ENCODE assay signal across 23 cellular contexts in genomic region chr3:121757812-121758545, GRCh38.
"Had no signal": no experiment of that assay in that cellular context is flagged by ENCODE, and none has a peak within 500 bp of the region (broad histone marks: within the 10 kb centered on the region; RNA-seq: fewer than 3 reads in every experiment).

No MANE protein-coding gene starts in this region.

- H3K27ac Mint-ChIP-seq: activated CD4-positive, alpha-beta memory T cell treated with anti-CD3 and anti-CD28 coated beads for 36 hours; activated naive CD8-positive, alpha-beta T cell treated with anti-CD3 and anti-CD28 coated beads, Interleukin-2, amount 50 U/mL, for 24 hours; nephron progenitor cell; stimulated activated naive B cell treated with anti-CD40 and anti-IgM and Interleukin-4, amounts not matched to agents 10 μg/mL and 1 μg/mL and 100 μg/mL, for 72 hours had no signal

- H3K4me3 ChIP-seq: cardiac muscle cell, sigmoid colon, vagina had no signal

- H3K27ac ChIP-seq: cardiac muscle cell, foreskin keratinocyte, parathyroid adenoma, sigmoid colon, vagina had no signal

- H3K27me3 ChIP-seq: sigmoid colon, vagina had no signal

- H3K9me3 ChIP-seq: sigmoid colon, vagina had no signal

- H3K36me3 Mint-ChIP-seq: activated CD4-positive, alpha-beta memory T cell treated with anti-CD3 and anti-CD28 coated beads for 36 hours; stimulated activated naive B cell treated with anti-CD40 and anti-IgM and Interleukin-4, amounts not matched to agents 10 μg/mL and 1 μg/mL and 100 μg/mL, for 72 hours had no signal

- H2AFZ ChIP-seq: parathyroid adenoma had no signal

- H3K4me1 Mint-ChIP-seq: activated naive CD8-positive, alpha-beta T cell treated with anti-CD3 and anti-CD28 coated beads, Interleukin-2, amount 50 U/mL, for 24 hours; nephron progenitor cell had no signal

- H3K9ac ChIP-seq: parathyroid adenoma had no signal

- H3K27me3 Mint-ChIP-seq: activated CD4-positive, alpha-beta memory T cell treated with anti-CD3 and anti-CD28 coated beads for 36 hours; stimulated activated naive B cell treated with anti-CD40 and anti-IgM and Interleukin-4, amounts not matched to agents 10 μg/mL and 1 μg/mL and 100 μg/mL, for 72 hours had no signal

- DNase-seq: activated CD4-positive, alpha-beta memory T cell treated with anti-CD3 and anti-CD28 coated beads for 36 hours; activated CD4-positive, alpha-beta T cell treated with anti-CD3 and anti-CD28 coated beads for 4 hours; activated CD4-positive, CD25-positive, alpha-beta regulatory T cell; activated effector memory CD4-positive, alpha-beta T cell treated with anti-CD3 and anti-CD28 coated beads, Interleukin-2, amount 50 U/mL, for 16 hours; activated naive CD4-positive, alpha-beta T cell treated with anti-CD3 and anti-CD28 coated beads, Interleukin-2, amount 50 U/mL, for 16 hours; activated naive CD8-positive, alpha-beta T cell treated with anti-CD3 and anti-CD28 coated beads, Interleukin-2, amount 50 U/mL, for 24 hours; dermis blood vessel endothelial cell; effector memory CD4-positive, alpha-beta T cell; foreskin keratinocyte; hippocampal formation; kidney glomerular epithelial cell; midbrain; nucleus accumbens; sigmoid colon; stimulated activated CD4-positive, alpha-beta T cell treated with anti-CD3 and anti-CD28 coated beads, Interleukin-2, amount 100 ng/mL, for 48 hours; stimulated activated CD8-positive, alpha-beta memory T cell treated with anti-CD3 and anti-CD28 coated beads, Interleukin-4, amount 100 ng/mL, for 48 hours; stimulated activated naive B cell treated with anti-CD40 and anti-IgM and Interleukin-4, amounts not matched to agents 10 μg/mL and 1 μg/mL and 100 μg/mL, for 72 hours; T1000; trophoblast cell had no signal

- H3K4me3 Mint-ChIP-seq: activated CD4-positive, alpha-beta memory T cell treated with anti-CD3 and anti-CD28 coated beads for 36 hours; activated naive CD8-positive, alpha-beta T cell treated with anti-CD3 and anti-CD28 coated beads, Interleukin-2, amount 50 U/mL, for 24 hours; nephron progenitor cell; stimulated activated naive B cell treated with anti-CD40 and anti-IgM and Interleukin-4, amounts not matched to agents 10 μg/mL and 1 μg/mL and 100 μg/mL, for 72 hours had no signal

- H3K36me3 ChIP-seq: cardiac muscle cell, sigmoid colon, vagina had no signal

- H3K79me2 ChIP-seq: parathyroid adenoma had no signal

- H3K4me1 ChIP-seq: foreskin keratinocyte, parathyroid adenoma, sigmoid colon, vagina had no signal

- H3K9me3 Mint-ChIP-seq: activated CD4-positive, alpha-beta memory T cell treated with anti-CD3 and anti-CD28 coated beads for 36 hours; activated naive CD8-positive, alpha-beta T cell treated with anti-CD3 and anti-CD28 coated beads, Interleukin-2, amount 50 U/mL, for 24 hours; nephron progenitor cell; stimulated activated naive B cell treated with anti-CD40 and anti-IgM and Interleukin-4, amounts not matched to agents 10 μg/mL and 1 μg/mL and 100 μg/mL, for 72 hours had no signal
